ENCODE assay signal across 14 cellular contexts in the genomic region with DNA sequence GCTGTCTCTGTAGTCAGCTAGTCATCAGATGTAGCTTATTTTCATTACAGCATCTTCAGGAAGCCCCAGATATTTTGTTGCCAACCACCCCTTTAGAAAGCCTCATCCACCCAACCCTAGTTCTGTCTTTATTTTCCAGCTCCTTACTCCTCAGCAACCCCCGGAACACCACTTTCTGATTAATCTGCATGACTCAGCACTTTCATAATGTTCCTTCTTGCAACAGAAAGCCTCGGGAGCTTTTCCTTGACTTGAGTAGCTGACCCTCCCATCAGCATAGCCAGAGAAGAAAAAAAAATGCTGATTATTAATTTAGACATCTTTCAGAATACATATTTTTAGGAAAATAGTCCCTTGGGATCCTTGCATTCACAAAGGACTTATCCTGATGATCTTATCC.
DNase-seq lines count a peak whose midpoint lies in the region; ATAC-seq, FAIRE-seq and TF ChIP-seq lines count a peak whose summit lies in the region.
"Had no signal": no experiment of that assay in that cellular context is flagged by ENCODE, and none has a peak within 500 bp of the region (broad histone marks: within the 10 kb centered on the region; RNA-seq: fewer than 3 reads in every experiment).

No MANE protein-coding gene starts in this region.

- CTCF ChIA-PET in CD8-positive, alpha-beta memory T cell (lab: Charles Lee): no interaction called here

- H4K20me1 ChIP-seq in astrocyte (ENCODE audit: insufficient read depth, low read length): no peaks in the 10 kb centered on the region

- peak; percentile 84 for ATAC-seq in Right ventricle myocardium superior (ENCODE audit: poor library complexity)
- ATAC-seq in GM18909 (IDR thresholded peaks at IDR 0.05; ENCODE audit: poor library complexity, unreplicated experiment): no peak
- ATAC-seq: gastrocnemius medialis, mucosa of descending colon had no signal

- intact Hi-C loops in Right ventricle myocardium superior (cut with DNase I): no loop called here
- intact Hi-C loops in left ventricle myocardium inferior (cut with micrococcal nuclease): no loop called here

- peak; percentile 73 for FAIRE-seq in astrocyte (lab: Jason Lieb, UNC)

- H3K4me2 ChIP-seq in astrocyte (ENCODE audit: low read length): peak overlapping the region; percentile 57

- POLR2A ChIA-PET in CD8-positive, alpha-beta memory T cell (lab: Charles Lee): no interaction called here

- no peak for TF ChIP-seq CTCF in left ventricle myocardium inferior (IDR thresholded peaks at IDR 0.05; ENCODE audit: borderline replicate concordance)
- TF ChIP-seq CTCF in astrocyte (IDR thresholded peaks at IDR 0.05; ENCODE audit: insufficient read depth, low read depth, low read length): no peak
- TF ChIP-seq CTCF in type B pancreatic cell (conservative IDR thresholded peaks at IDR 0.05): no peak

- H3K9ac ChIP-seq in astrocyte (ENCODE audit: low read length): peak overlapping the region; percentile 10

- no peaks in the 10 kb centered on the region for H3K36me3 ChIP-seq in left ventricle myocardium inferior
- no peaks in the 10 kb centered on the region for H3K36me3 ChIP-seq in astrocyte (ENCODE audit: insufficient read depth, low read length)
- H3K36me3 ChIP-seq in CD8-positive, alpha-beta memory T cell (ENCODE audit: insufficient read depth, low read length): no peaks in the 10 kb centered on the region
- H3K36me3 ChIP-seq: gastrocnemius medialis had no signal

- H3K4me1 ChIP-seq in left ventricle myocardium inferior (peaks cover 10% of the 10 kb centered on the region), astrocyte (ENCODE audit: insufficient read depth, low read length) (peaks cover 9% of the 10 kb centered on the region)
- no peaks in the 10 kb centered on the region for H3K4me1 ChIP-seq in CD8-positive, alpha-beta memory T cell (ENCODE audit: insufficient read depth, low read length)
- H3K4me1 ChIP-seq: gastrocnemius medialis had no signal

- H2AFZ ChIP-seq in astrocyte (ENCODE audit: low read depth, low read length): peak overlapping the region; percentile 78

- H3K4me3 Mint-ChIP-seq in astrocyte (ENCODE audit: unreplicated experiment): no peak overlapping the region
- no peak overlapping the region for H3K4me3 Mint-ChIP-seq in type B pancreatic cell
- no peak overlapping the region for H3K4me3 Mint-ChIP-seq in CD8-positive, alpha-beta memory T cell

- H3K36me3 Mint-ChIP-seq in astrocyte (ENCODE audit: low read depth, unreplicated experiment) (no peaks in the 10 kb centered on the region), type B pancreatic cell (no peaks in the 10 kb centered on the region)
- H3K36me3 Mint-ChIP-seq in CD8-positive, alpha-beta memory T cell: no peaks in the 10 kb centered on the region

- H3K4me1 Mint-ChIP-seq in astrocyte (ENCODE audit: low read depth, unreplicated experiment) (peaks cover 6% of the 10 kb centered on the region), type B pancreatic cell (ENCODE audit: unreplicated experiment) (peaks cover 17% of the 10 kb centered on the region)
- H3K4me1 Mint-ChIP-seq in CD8-positive, alpha-beta memory T cell: no peaks in the 10 kb centered on the region

- H3K9me3 ChIP-seq in left ventricle myocardium inferior (replicated peaks) (no peaks in the 10 kb centered on the region), astrocyte (ENCODE audit: insufficient read depth, low read depth, low read length) (no peaks in the 10 kb centered on the region)
- no peaks in the 10 kb centered on the region for H3K9me3 ChIP-seq in CD8-positive, alpha-beta memory T cell (ENCODE audit: low read length)
- H3K9me3 ChIP-seq: gastrocnemius medialis, mucosa of descending colon had no signal

- H3K9me3 Mint-ChIP-seq in astrocyte (ENCODE audit: unreplicated experiment) (no peaks in the 10 kb centered on the region), type B pancreatic cell (no peaks in the 10 kb centered on the region)
- peaks cover 0 to 4% (median 0%) of the 10 kb centered on the region in 5 donors for H3K9me3 Mint-ChIP-seq in CD8-positive, alpha-beta memory T cell

- H3K27ac ChIP-seq in left ventricle myocardium inferior (replicated peaks) (no peak overlapping the region), astrocyte (ENCODE audit: low read depth, low read length) (no peak overlapping the region)
- H3K27ac ChIP-seq in CD8-positive, alpha-beta memory T cell (ENCODE audit: low read depth, low read length): no peak overlapping the region
- H3K27ac ChIP-seq: gastrocnemius medialis had no signal

- no peak for DNase-seq in Right ventricle myocardium superior
- DNase-seq in left ventricle myocardium inferior: no peak
- peak; percentile 77 for DNase-seq in astrocyte (ENCODE audit: low read depth)
- peak; percentile 34 for DNase-seq in hepatic stellate cell (ENCODE audit: low spot score)
- no peak for DNase-seq in type B pancreatic cell (ENCODE audit: extremely low spot score, unreplicated experiment)
- DNase-seq in CD8-positive, alpha-beta memory T cell: no peak
- no peak for DNase-seq in occipital lobe (lab: John Stamatoyannopoulos, UW)
- DNase-seq: amygdala; gastrocnemius medialis; Kasumi-1; mucosa of descending colon; NCI-H510A treated with DMSO at 0.1 percent for 48 hours; stimulated activated naive CD4-positive, alpha-beta T cell treated with Interleukin-2 at 50 U/mL for 16 hours had no signal

- H3K79me2 ChIP-seq in astrocyte (ENCODE audit: insufficient read depth, low read length): no peaks in the 10 kb centered on the region

- H3K4me3 ChIP-seq in left ventricle myocardium inferior (no peak overlapping the region), astrocyte (ENCODE audit: insufficient read depth, low read depth, low read length) (peak overlapping the region; percentile 14)
- H3K4me3 ChIP-seq in CD8-positive, alpha-beta memory T cell (ENCODE audit: low read length): no peak overlapping the region
- H3K4me3 ChIP-seq: gastrocnemius medialis, mucosa of descending colon had no signal

- no peaks in the 10 kb centered on the region for H3K27me3 ChIP-seq in left ventricle myocardium inferior (ENCODE audit: low read depth)
- no peaks in the 10 kb centered on the region for H3K27me3 ChIP-seq in astrocyte (ENCODE audit: insufficient read depth, low read length)
- no peaks in the 10 kb centered on the region for H3K27me3 ChIP-seq in CD8-positive, alpha-beta memory T cell (ENCODE audit: insufficient read depth, low read length, poor library complexity, severe bottlenecking)
- H3K27me3 ChIP-seq: gastrocnemius medialis had no signal

- H3K27ac Mint-ChIP-seq in astrocyte (ENCODE audit: unreplicated experiment) (peak overlapping the region; percentile 69), type B pancreatic cell (peak overlapping the region; percentile 8)
- H3K27ac Mint-ChIP-seq in CD8-positive, alpha-beta memory T cell: no peak overlapping the region

- no peaks in the 10 kb centered on the region for H3K27me3 Mint-ChIP-seq in astrocyte (ENCODE audit: low read depth, unreplicated experiment)
- no peaks in the 10 kb centered on the region for H3K27me3 Mint-ChIP-seq in type B pancreatic cell
- no peaks in the 10 kb centered on the region for H3K27me3 Mint-ChIP-seq in CD8-positive, alpha-beta memory T cell

Comparison
In these comparisons a context has a peak if more than half of its experiments do, and no peak if none do; other contexts are left out.
1. DNase-seq: peak in astrocyte (single experiment) and hepatic stellate cell (single experiment); none in Right ventricle myocardium superior (single experiment), left ventricle myocardium inferior (single experiment), type B pancreatic cell (single experiment), CD8-positive, alpha-beta memory T cell (0 of 5) and occipital lobe (single experiment).
2. H3K27ac Mint-ChIP-seq: peak in astrocyte (single experiment) and type B pancreatic cell (single experiment); none in CD8-positive, alpha-beta memory T cell (0 of 8).